ENCODE assay signal across 8 cellular contexts in the genomic region with DNA sequence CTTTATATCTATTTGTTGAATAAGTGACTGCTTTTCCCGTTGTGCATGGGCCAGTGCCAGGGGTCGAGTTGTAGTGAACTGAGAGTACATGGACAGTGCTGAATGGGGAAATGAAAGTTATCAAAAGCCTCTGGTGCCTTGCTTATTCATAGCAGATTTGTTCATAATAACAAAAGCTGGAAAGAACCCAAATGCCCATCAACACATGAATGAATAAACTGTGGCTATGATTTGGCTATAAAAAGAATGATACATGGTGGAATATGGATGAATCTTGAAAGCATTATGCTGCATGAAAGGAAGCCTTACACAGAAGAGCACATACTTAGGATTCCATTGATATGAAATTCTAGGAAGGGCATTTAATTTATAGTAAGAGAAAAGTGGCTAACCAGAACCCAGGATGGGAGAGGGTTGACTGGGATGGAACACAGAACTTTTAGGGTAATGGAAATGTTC. TPM values are rescaled to one million over a fixed set of nuclear protein-coding genes. Genes with fewer than 3 reads are reported as not detected.
A peak's percentile ranks its signal among the peaks of the same experiment; 100 is the strongest.
DNase-seq lines count a peak whose midpoint lies in the region; ATAC-seq, FAIRE-seq and TF ChIP-seq lines count a peak whose summit lies in the region.

No MANE protein-coding gene starts in this region.

- H3K9me3 ChIP-seq in Panc1 (ENCODE audit: control insufficient read depth, insufficient read depth, low read depth, low read length), result no peaks in the 10 kb centered on the region

- BruUV-seq in Panc1 (replicated peaks; lab: Mats Ljungman, UMichigan), result no TSS peak

- intact Hi-C loops in Panc1 (cut with micrococcal nuclease; ENCODE audit: unreplicated experiment), result no loop called here

- H3K27me3 ChIP-seq in Panc1 (ENCODE audit: control insufficient read depth, insufficient read depth, low read length), result no peaks in the 10 kb centered on the region

- CTCF ChIA-PET in Panc1 (lab: Charles Lee), result no interaction called here

- FAIRE-seq in GM12892 (lab: Jason Lieb, UNC), result peak; percentile 44

- no peaks in the 10 kb centered on the region for H3K36me3 ChIP-seq in Panc1 (ENCODE audit: control insufficient read depth, insufficient read depth, low read length)

- ATAC-seq in Panc1 (peak; percentile 44), GM21619 (IDR thresholded peaks at IDR 0.05; ENCODE audit: unreplicated experiment) (no peak), GM21786 (IDR thresholded peaks at IDR 0.05; ENCODE audit: unreplicated experiment) (no peak)

- no peak for TF ChIP-seq POLR2A in GM12892 (IDR thresholded peaks at IDR 0.05; ENCODE audit: low read depth, low read length)

- in situ Hi-C loops in Panc1 (cut with HindIII; ENCODE audit: low pct_unique_long_range_greater_than_20kb, low sequenced_read_pairs), result no loop called here

- peak overlapping the region; percentile 58 for H3K27ac ChIP-seq in Panc1 (ENCODE audit: low read length)

- POLR2A ChIA-PET in Panc1 (lab: Charles Lee), result no interaction called here

- peaks cover 33% of the 10 kb centered on the region for H3K4me1 ChIP-seq in Panc1 (ENCODE audit: control insufficient read depth, insufficient read depth, low read length)

- DNase-seq in GM12892 (ENCODE audit: insufficient read length), result no peak
- DNase-seq in Panc1 (ENCODE audit: low read depth, low spot score), result no peak
- peak; percentile 68 for DNase-seq in epithelial cell of esophagus (ENCODE audit: low read depth)
- peak; percentile 19 for DNase-seq in renal cortical epithelial cell (ENCODE audit: low read depth)
- no peak for DNase-seq in iPS-NIHi11 (ENCODE audit: low spot score)
- no peak for DNase-seq in NCI-H774 (lab: John Stamatoyannopoulos, UW)

- no peak for TF ChIP-seq CTCF in Panc1 (IDR thresholded peaks at IDR 0.05)
- TF ChIP-seq CTCF in epithelial cell of esophagus (IDR thresholded peaks at IDR 0.05; ENCODE audit: insufficient read depth, low read depth, low read length, missing control alignments), result no peak

- H3K4me3 ChIP-seq in Panc1 (ENCODE audit: low read depth in 2 of 2, low read length in 2 of 2) (no peak overlapping the region), epithelial cell of esophagus (ENCODE audit: low read length) (no peak overlapping the region)

RNA-seq across cellular contexts. Expression of gene PACS1, which starts 42.6 kb away (rescaled TPM):
- 45.4 TPM for polyA plus RNA-seq in GM12892 (2012; ENCODE audit: missing spikeins)
- total RNA-seq in Panc1 (2021; ENCODE audit: unreplicated experiment) (91.8 TPM), renal cortical epithelial cell (19.4 and 61.2 TPM in 2 replicates)
- polyA plus RNA-seq in Panc1 (2012; ENCODE audit: insufficient read length), result 106 TPM

Comparison
In these comparisons a context has a peak if more than half of its experiments do, and no peak if none do; other contexts are left out.
1. DNase-seq: peak in epithelial cell of esophagus (single experiment) and renal cortical epithelial cell (single experiment); none in GM12892 (single experiment), Panc1 (single experiment), iPS-NIHi11 (single experiment) and NCI-H774 (single experiment).